28 cellular contexts compared by ENCODE assay signal in genomic region chr6:73491371-73491770, GRCh38. TPM values are rescaled to one million over a fixed set of nuclear protein-coding genes. Genes with fewer than 3 reads are reported as not detected.
DNase-seq lines count a peak whose midpoint lies in the region; ATAC-seq, FAIRE-seq and TF ChIP-seq lines count a peak whose summit lies in the region.
"Had no signal": no experiment of that assay in that cellular context is flagged by ENCODE, and none has a peak within 500 bp of the region (broad histone marks: within the 10 kb centered on the region; RNA-seq: fewer than 3 reads in every experiment).

No MANE protein-coding gene starts in this region.

- peaks cover 43% of the 10 kb centered on the region for H3K36me3 ChIP-seq in CD4-positive, alpha-beta memory T cell (ENCODE audit: insufficient read depth, low read length)
- peaks cover 18% of the 10 kb centered on the region for H3K36me3 ChIP-seq in bronchial epithelial cell (ENCODE audit: control insufficient read depth, insufficient read depth, low read length)
- H3K36me3 ChIP-seq in left lung: peaks cover 0 to 87% of the 10 kb centered on the region in 2 donors

- ATAC-seq in left lung: peak; percentile 13
- ATAC-seq in Right ventricle myocardium superior (ENCODE audit: poor library complexity): no peak
- ATAC-seq: HepG2, psoas muscle had no signal

- peak overlapping the region in 4 of 7 donors; percentile 47 to 89 (median 62) for H3K27ac Mint-ChIP-seq in CD4-positive, alpha-beta memory T cell
- no peak overlapping the region for H3K27ac Mint-ChIP-seq in activated naive CD4-positive, alpha-beta T cell treated with anti-CD3 and anti-CD28 coated beads for 36 hours
- H3K27ac Mint-ChIP-seq: activated naive CD8-positive, alpha-beta T cell; activated T-helper 2 cell treated with anti-CD3 and anti-CD28 coated beads, Interferon-gamma antibody, Interleukin-2, Interleukin-4, amounts not matched to agents 10 μg/mL and 5 μg/mL and 100 μg/mL, durations not matched to agents 14 hours and 24 hours and 36 hours; stimulated activated naive CD8-positive, alpha-beta T cell treated with anti-CD3 and anti-CD28 coated beads, Interleukin-15, Interleukin-2, amounts not matched to agents 100 ng/mL and 50 ng/mL, for 24 hours had no signal

- H3K27ac ChIP-seq in CD4-positive, alpha-beta memory T cell (ENCODE audit: low read depth, low read length): no peak overlapping the region
- H3K27ac ChIP-seq in left lung: no peak overlapping the region
- H3K27ac ChIP-seq: Peyer's patch, psoas muscle, vagina had no signal

- peaks cover 0 to 8% (median 4%) of the 10 kb centered on the region in 4 donors for H3K4me1 Mint-ChIP-seq in CD4-positive, alpha-beta memory T cell
- no peaks in the 10 kb centered on the region for H3K4me1 Mint-ChIP-seq in activated naive CD4-positive, alpha-beta T cell treated with anti-CD3 and anti-CD28 coated beads for 36 hours (ENCODE audit: low read depth)

- H3K9me3 ChIP-seq in CD4-positive, alpha-beta memory T cell (ENCODE audit: control insufficient read depth in 1 of 2, low read length in 2 of 2): no peaks in the 10 kb centered on the region
- no peaks in the 10 kb centered on the region for H3K9me3 ChIP-seq in left lung
- H3K9me3 ChIP-seq: Peyer's patch, vagina had no signal

- POLR2A ChIA-PET in CD4-positive, alpha-beta memory T cell (lab: Charles Lee; ENCODE audit: partially characterized antibody): interaction anchor here (0.5 to 1.0 kb wide), 2 partner anchors 30 to 72 kb away, joined by 3 to 5 read pairs; partner anchors contain the start of gene MTO1

- H3K27me3 ChIP-seq in CD4-positive, alpha-beta memory T cell (ENCODE audit: insufficient read depth, low read length): no peaks in the 10 kb centered on the region
- H3K27me3 ChIP-seq in bronchial epithelial cell (ENCODE audit: control insufficient read depth, insufficient read depth, low read length) (no peaks in the 10 kb centered on the region), left lung (no peaks in the 10 kb centered on the region)
- H3K27me3 ChIP-seq: Peyer's patch, vagina had no signal

- no peaks in the 10 kb centered on the region for H3K9me3 Mint-ChIP-seq in CD4-positive, alpha-beta memory T cell
- peaks cover 2% of the 10 kb centered on the region for H3K9me3 Mint-ChIP-seq in activated naive CD4-positive, alpha-beta T cell treated with anti-CD3 and anti-CD28 coated beads for 36 hours
- H3K9me3 Mint-ChIP-seq: stimulated activated naive CD8-positive, alpha-beta T cell treated with anti-CD3 and anti-CD28 coated beads, Interleukin-15, Interleukin-2, amounts not matched to agents 100 ng/mL and 50 ng/mL, for 24 hours had no signal

- peaks cover 62 to 66% of the 10 kb centered on the region in 2 donors for H3K36me3 Mint-ChIP-seq in CD4-positive, alpha-beta memory T cell
- H3K36me3 Mint-ChIP-seq in activated naive CD4-positive, alpha-beta T cell treated with anti-CD3 and anti-CD28 coated beads for 36 hours (ENCODE audit: low read depth): peaks cover 42% of the 10 kb centered on the region

- intact Hi-C loops in CD4-positive, alpha-beta memory T cell (cut with micrococcal nuclease): no loop called here
- intact Hi-C loops in left lung (cut with DNase I): no loop called here
- intact Hi-C loops in activated naive CD4-positive, alpha-beta T cell treated with anti-CD3 and anti-CD28 coated beads for 36 hours (cut with micrococcal nuclease): no loop called here
- intact Hi-C loops in Right ventricle myocardium superior (cut with DNase I): no loop called here

- no peaks in the 10 kb centered on the region for H3K4me1 ChIP-seq in CD4-positive, alpha-beta memory T cell (ENCODE audit: insufficient read depth, low read length)
- H3K4me1 ChIP-seq in left lung: no peaks in the 10 kb centered on the region
- H3K4me1 ChIP-seq: Peyer's patch, psoas muscle, vagina had no signal

- FAIRE-seq in bronchial epithelial cell (lab: Jason Lieb, UNC): no peak
- FAIRE-seq: A204.1, endothelial cell of umbilical vein, H1, HepG2 had no signal

- H3K27me3 Mint-ChIP-seq in CD4-positive, alpha-beta memory T cell: no peaks in the 10 kb centered on the region
- H3K27me3 Mint-ChIP-seq in activated naive CD4-positive, alpha-beta T cell treated with anti-CD3 and anti-CD28 coated beads for 36 hours (ENCODE audit: low read depth): no peaks in the 10 kb centered on the region
- H3K27me3 Mint-ChIP-seq: activated naive CD8-positive, alpha-beta T cell; CD4-positive, CD25-positive, alpha-beta regulatory T cell; stimulated activated naive CD8-positive, alpha-beta T cell treated with anti-CD3 and anti-CD28 coated beads, Interleukin-15, Interleukin-2, amounts not matched to agents 100 ng/mL and 50 ng/mL, for 24 hours had no signal

- CTCF ChIA-PET in CD4-positive, alpha-beta memory T cell (lab: Charles Lee; ENCODE audit: partially characterized antibody): interaction anchor here (1.6 kb wide), 1 partner anchor 17 kb away, joined by 4 read pairs; no protein-coding TSS in a partner anchor
- CTCF ChIA-PET in activated naive CD4-positive, alpha-beta T cell treated with anti-CD3 and anti-CD28 coated beads for 36 hours (lab: Charles Lee): interaction anchor here (0.9 kb wide), 1 partner anchor 14 kb away, joined by 4 read pairs; no protein-coding TSS in a partner anchor

- DNase-seq in CD4-positive, alpha-beta memory T cell: no peak
- DNase-seq in LHCN-M2 (ENCODE audit: low read depth) (peak; percentile 22), bronchial epithelial cell (ENCODE audit: low read depth) (peak; percentile 9), left lung (no peak), SIG-M5 (lab: John Stamatoyannopoulos, UW) (no peak), A172 (ENCODE audit: low spot score) (no peak), Right ventricle myocardium superior (no peak)
- no peak for DNase-seq in activated naive CD4-positive, alpha-beta T cell treated with anti-CD3 and anti-CD28 coated beads for 36 hours
- DNase-seq: activated CD4-positive, alpha-beta T cell treated with anti-CD3 and anti-CD28 coated beads, Interleukin-2, amount 50 U/mL, for 48 hours; activated CD4-positive, CD25-positive, alpha-beta regulatory T cell; activated CD8-positive, alpha-beta memory T cell treated with anti-CD3 and anti-CD28 coated beads, Interleukin-2, amount 50 U/mL, for 48 hours; CD4-positive, CD25-positive, alpha-beta regulatory T cell; head of caudate nucleus; mammary epithelial cell; NCI-H1092 treated with DMSO at 0.1 percent for 48 hours; NCI-H1930; NCI-H526; Peyer's patch; psoas muscle; T-helper 1 cell had no signal

- H3K4me3 ChIP-seq in CD4-positive, alpha-beta memory T cell (ENCODE audit: low read length in 2 of 2): no peak overlapping the region
- no peak overlapping the region for H3K4me3 ChIP-seq in bronchial epithelial cell (ENCODE audit: low read depth, low read length)
- H3K4me3 ChIP-seq in left lung: no peak overlapping the region
- H3K4me3 ChIP-seq: Peyer's patch, psoas muscle, vagina had no signal

- H3K4me3 Mint-ChIP-seq in CD4-positive, alpha-beta memory T cell: no peak overlapping the region
- H3K4me3 Mint-ChIP-seq in activated naive CD4-positive, alpha-beta T cell treated with anti-CD3 and anti-CD28 coated beads for 36 hours: no peak overlapping the region
- H3K4me3 Mint-ChIP-seq: activated naive CD8-positive, alpha-beta T cell; CD4-positive, CD25-positive, alpha-beta regulatory T cell; stimulated activated naive CD8-positive, alpha-beta T cell treated with anti-CD3 and anti-CD28 coated beads, Interleukin-15, Interleukin-2, amounts not matched to agents 100 ng/mL and 50 ng/mL, for 24 hours had no signal

- TF ChIP-seq CTCF in bronchial epithelial cell (IDR thresholded peaks at IDR 0.05; ENCODE audit: insufficient read depth, low read length, severe bottlenecking) (no peak), left lung (IDR thresholded peaks at IDR 0.05) (no peak)

RNA-seq across cellular contexts. Expression of gene EEF1A1, which starts 29.5 kb away (rescaled TPM):
- over 10,000 TPM; 15,632 to 16,691 TPM for total RNA-seq in CD4-positive, alpha-beta memory T cell
- over 10,000 TPM; 10,358 to 12,185 TPM for polyA plus RNA-seq in CD4-positive, alpha-beta memory T cell
- total RNA-seq in LHCN-M2 (2014; rRNA removed) (9,526 and 10,102 TPM in 2 replicates), bronchial epithelial cell (32,582 and 62,692 TPM in 2 replicates), left lung (1,000 to 10,000 TPM; 7,825 to 9,246 TPM), Right ventricle myocardium superior (1,362 TPM)
- polyA plus RNA-seq in LHCN-M2 (2012): 9,659 TPM
- over 10,000 TPM; 18,342 to 18,732 TPM for total RNA-seq in activated naive CD4-positive, alpha-beta T cell treated with anti-CD3 and anti-CD28 coated beads for 36 hours
- 8,683 and 8,714 TPM in 2 replicates for total RNA-seq in A172 (2014; rRNA removed; shearing (Covaris generic))

RNA-seq across cellular contexts. Expression of gene MTO1, which starts 29.8 kb away (rescaled TPM):
- total RNA-seq in CD4-positive, alpha-beta memory T cell: 10 to 100 TPM; 98.9 to 99.8 TPM
- polyA plus RNA-seq in CD4-positive, alpha-beta memory T cell: 10 to 100 TPM; 31.7 to 40.9 TPM
- 26.1 and 26.2 TPM in 2 replicates for total RNA-seq in LHCN-M2 (2014; rRNA removed)
- polyA plus RNA-seq in LHCN-M2 (2012): 11.0 TPM
- 40.3 and 47.1 TPM in 2 replicates for total RNA-seq in bronchial epithelial cell
- total RNA-seq in left lung: 10 to 100 TPM; 18.9 to 27.3 TPM
- total RNA-seq in activated naive CD4-positive, alpha-beta T cell treated with anti-CD3 and anti-CD28 coated beads for 36 hours: 10 to 100 TPM; 38.7 to 47.1 TPM
- 25.7 and 26.7 TPM in 2 replicates for total RNA-seq in A172 (2014; rRNA removed; shearing (Covaris generic))
- 24.9 TPM for total RNA-seq in Right ventricle myocardium superior

RNA-seq across cellular contexts. Expression of gene CGAS, which starts 39.3 kb away (rescaled TPM):
- 10 to 100 TPM; 16.4 to 17.8 TPM for total RNA-seq in CD4-positive, alpha-beta memory T cell
- 10 to 100 TPM in 1 of 2 donors, 1 to 10 TPM in 1; 6.4 to 19.9 TPM for polyA plus RNA-seq in CD4-positive, alpha-beta memory T cell
- 15.0 and 16.7 TPM in 2 replicates for total RNA-seq in LHCN-M2 (2014; rRNA removed)
- polyA plus RNA-seq in LHCN-M2 (2012): 2.2 TPM
- total RNA-seq in bronchial epithelial cell: 3.6 and 3.9 TPM in 2 replicates
- total RNA-seq in left lung: 10 to 100 TPM in 1 of 2 donors, 1 to 10 TPM in 1; 6.5 to 11.8 TPM
- 10 to 100 TPM; 17.4 to 17.8 TPM for total RNA-seq in activated naive CD4-positive, alpha-beta T cell treated with anti-CD3 and anti-CD28 coated beads for 36 hours
- not detected in 2 replicates for total RNA-seq in A172 (2014; rRNA removed; shearing (Covaris generic))
- 0.81 TPM for total RNA-seq in Right ventricle myocardium superior

Comparison
In these comparisons a context has a peak if more than half of its experiments do, and no peak if none do; other contexts are left out.
1. DNase-seq: peak in LHCN-M2 (single experiment) and bronchial epithelial cell (single experiment); none in CD4-positive, alpha-beta memory T cell (0 of 5), left lung (0 of 2), SIG-M5 (single experiment), activated naive CD4-positive, alpha-beta T cell treated with anti-CD3 and anti-CD28 coated beads for 36 hours (single experiment), A172 (single experiment) and Right ventricle myocardium superior (single experiment).